Comparison of ENCODE assay signal across 10 cellular contexts in genomic region chr5:59542841-59543825, GRCh38.
DNase-seq lines count a peak whose midpoint lies in the region; ATAC-seq, FAIRE-seq and TF ChIP-seq lines count a peak whose summit lies in the region.
"Had no signal": no experiment of that assay in that cellular context is flagged by ENCODE, and none has a peak within 500 bp of the region (broad histone marks: within the 10 kb centered on the region; RNA-seq: fewer than 3 reads in every experiment).

No MANE protein-coding gene starts in this region.

- no peak for TF ChIP-seq RAD21 in liver (IDR thresholded peaks at IDR 0.05)
- TF ChIP-seq RAD21 in HepG2 (CRISPR knock-in tag; IDR thresholded peaks at IDR 0.05): no peak

- H3K9ac ChIP-seq in liver (ENCODE audit: low read depth in 1 of 2, low read length in 2 of 2): no peak overlapping the region
- H3K9ac ChIP-seq in HepG2 (ENCODE audit: insufficient read depth, low read depth, low read length): no peak overlapping the region
- H3K9ac ChIP-seq in mesenchymal stem cell (ENCODE audit: low read length): no peak overlapping the region
- H3K9ac ChIP-seq in GM23248: no peak overlapping the region

- H4K20me1 ChIP-seq in HepG2 (ENCODE audit: insufficient read depth, low read length) (no peaks in the 10 kb centered on the region), GM23248 (ENCODE audit: insufficient read depth) (no peaks in the 10 kb centered on the region)

- no peak for TF ChIP-seq CTCF in liver (IDR thresholded peaks at IDR 0.05; ENCODE audit: low read depth, low read length, missing input control)
- no peak for TF ChIP-seq CTCF in HepG2 (CRISPR knock-in tag; IDR thresholded peaks at IDR 0.05)
- TF ChIP-seq CTCF in coronary artery (IDR thresholded peaks at IDR 0.05): no peak

- H3K9me3 ChIP-seq in liver (ENCODE audit: control insufficient read depth in 4 of 4, low read length in 3 of 4) (no peaks in the 10 kb centered on the region), HepG2 (ENCODE audit: low read length) (no peaks in the 10 kb centered on the region), mesenchymal stem cell (ENCODE audit: control insufficient read depth, low read length) (no peaks in the 10 kb centered on the region), GM23248 (ENCODE audit: low read depth) (no peaks in the 10 kb centered on the region)

- H3K4me1 ChIP-seq in liver (ENCODE audit: control insufficient read depth in 4 of 4, insufficient read depth in 4 of 4, low read length in 3 of 4) (peaks cover 2 to 17% (median 7%) of the 10 kb centered on the region in 4 donors), HepG2 (ENCODE audit: insufficient read depth, low read length) (no peaks in the 10 kb centered on the region), mesenchymal stem cell (ENCODE audit: control insufficient read depth, insufficient read depth, low read depth, low read length) (peaks cover 6% of the 10 kb centered on the region), GM23248 (ENCODE audit: insufficient read depth) (no peaks in the 10 kb centered on the region)

- no peak overlapping the region for H3K18ac ChIP-seq in mesenchymal stem cell (ENCODE audit: low read depth in 1 of 2, low read length in 2 of 2)

- H3K27ac ChIP-seq in liver (ENCODE audit: low read depth in 1 of 2, low read length in 2 of 2): peak overlapping the region; percentile 9 to 36
- H3K27ac ChIP-seq in HepG2 (ENCODE audit: extremely low read length, insufficient read depth, low read length): no peak overlapping the region
- peak overlapping the region; percentile 52 to 58 for H3K27ac ChIP-seq in coronary artery
- peak overlapping the region; percentile 93 for H3K27ac ChIP-seq in mesenchymal stem cell (ENCODE audit: low read length, poor library complexity, severe bottlenecking)
- H3K27ac ChIP-seq in GM23248: no peak overlapping the region

- H3K14ac ChIP-seq in mesenchymal stem cell (ENCODE audit: low read length in 2 of 2): no peak overlapping the region

- H3K23ac ChIP-seq in mesenchymal stem cell (ENCODE audit: low read length in 2 of 2): no peak overlapping the region

- ATAC-seq in HepG2: no peak
- no peak for ATAC-seq in GM21526 (IDR thresholded peaks at IDR 0.05; ENCODE audit: low FRiP score, unreplicated experiment)
- no peak for ATAC-seq in HG03469 (IDR thresholded peaks at IDR 0.05; ENCODE audit: unreplicated experiment)
- ATAC-seq: activated naive CD4-positive, alpha-beta T cell treated with anti-CD3 and anti-CD28 coated beads, Interleukin-2, amount 50 U/mL, for 72 hours had no signal

- H3K4me2 ChIP-seq in HepG2 (ENCODE audit: low read depth, low read length): no peak overlapping the region
- H3K4me2 ChIP-seq in mesenchymal stem cell (ENCODE audit: low read length, poor library complexity, severe bottlenecking): no peak overlapping the region
- no peak overlapping the region for H3K4me2 ChIP-seq in GM23248 (ENCODE audit: unreplicated experiment)

- intact Hi-C loops in HepG2 (cut with micrococcal nuclease; ENCODE audit: unreplicated experiment): no loop called here

- no peaks in the 10 kb centered on the region for H3K27me3 ChIP-seq in liver (ENCODE audit: control insufficient read depth in 4 of 4, insufficient read depth in 4 of 4, low read length in 3 of 4)
- no peaks in the 10 kb centered on the region for H3K27me3 ChIP-seq in HepG2 (ENCODE audit: control insufficient read depth in 1 of 2, insufficient read depth in 2 of 2, low read length in 2 of 2)
- H3K27me3 ChIP-seq in mesenchymal stem cell (ENCODE audit: control insufficient read depth in 1 of 2, insufficient read depth in 1 of 2, low read length in 2 of 2): no peaks in the 10 kb centered on the region
- no peaks in the 10 kb centered on the region for H3K27me3 ChIP-seq in GM23248 (replicated peaks; ENCODE audit: insufficient read depth)

- TF ChIP-seq POLR2A in HepG2 (IDR thresholded peaks at IDR 0.05; ENCODE audit: insufficient read depth in 1 of 2, low read depth in 2 of 2, low read length in 2 of 2): no peak

- H4K8ac ChIP-seq in mesenchymal stem cell (ENCODE audit: low read length): no peak overlapping the region

- CTCF ChIA-PET in HepG2 (lab: Yijun Ruan, JAX; ENCODE audit: low intra/inter-chr PET ratio, low total read pairs): no interaction called here

- H2BK5ac ChIP-seq in mesenchymal stem cell (ENCODE audit: low read depth, low read length, poor library complexity, severe bottlenecking): peak overlapping the region; percentile 66

- DNase-seq in HepG2 (ENCODE audit: low spot score): no peak
- no peak for DNase-seq in coronary artery (ENCODE audit: low spot score)
- DNase-seq in mesenchymal stem cell: peak; percentile 88
- DNase-seq in KG1 (lab: John Stamatoyannopoulos, UW): no peak
- DNase-seq in GM23248: no peak
- DNase-seq: islet precursor cell had no signal

- H2AFZ ChIP-seq in HepG2 (ENCODE audit: low read length) (no peak overlapping the region), mesenchymal stem cell (ENCODE audit: low read depth, low read length) (no peak overlapping the region), GM23248 (no peak overlapping the region)

- FAIRE-seq in HepG2 (lab: Jason Lieb, UNC): no peak

- in situ Hi-C loops in HepG2 (cut with HindIII; ENCODE audit: extremely low pct_ligation_motif_present, low pct_unique_long_range_greater_than_20kb) (no loop called here), GM23248 (cut with MboI) (no loop called here)

- no peaks in the 10 kb centered on the region for H3K9me2 ChIP-seq in GM23248 (ENCODE audit: insufficient read depth)

- no TSS peak for BruUV-seq in HepG2 (replicated peaks; lab: Mats Ljungman, UMichigan)

- WGBS in liver: 36% methylated on average over 6 of the region's 6 CpGs
- 73% methylated on average over 6 of the region's 6 CpGs for WGBS in HepG2 (ENCODE audit: low lambda C conversion rate)
- WGBS in mesenchymal stem cell: 84% methylated on average over 4 of the region's 6 CpGs
- WGBS in GM23248 (ENCODE audit: low coverage in 1 of 2, low lambda C conversion rate in 2 of 2, missing lambda C conversion rate in 2 of 2), 2 experiments: 31 to 32% methylated on average over 6 of the region's 6 CpGs

- H3K36me3 ChIP-seq in liver (ENCODE audit: control insufficient read depth in 4 of 4, insufficient read depth in 3 of 4, low read depth in 1 of 4, low read length in 3 of 4) (no peaks in the 10 kb centered on the region), HepG2 (replicated peaks in 1 of 2; ENCODE audit: control insufficient read depth in 1 of 2, insufficient read depth in 2 of 2, low read length in 2 of 2) (no peaks in the 10 kb centered on the region), mesenchymal stem cell (ENCODE audit: control insufficient read depth in 1 of 2, insufficient read depth in 2 of 2, low read depth in 1 of 2, low read length in 2 of 2) (no peaks in the 10 kb centered on the region), GM23248 (ENCODE audit: low read depth) (no peaks in the 10 kb centered on the region)

- H2BK120ac ChIP-seq in mesenchymal stem cell (ENCODE audit: low read depth, low read length): no peak overlapping the region

- H3K4me3 ChIP-seq in liver (ENCODE audit: low read depth in 1 of 3, low read length in 3 of 3): no peak overlapping the region
- H3K4me3 ChIP-seq in HepG2 (replicated peaks in 1 of 3; ENCODE audit: insufficient read depth in 1 of 3, low read depth in 2 of 3, low read length in 3 of 3): no peak overlapping the region
- no peak overlapping the region for H3K4me3 ChIP-seq in coronary artery
- H3K4me3 ChIP-seq in mesenchymal stem cell (ENCODE audit: insufficient read depth in 1 of 2, low read depth in 1 of 2, low read length in 2 of 2): no peak overlapping the region
- H3K4me3 ChIP-seq in GM23248: no peak overlapping the region

- no peak overlapping the region for H2AK5ac ChIP-seq in mesenchymal stem cell (ENCODE audit: low read length, severe bottlenecking)

- H2BK15ac ChIP-seq in mesenchymal stem cell (ENCODE audit: low read depth, poor library complexity, severe bottlenecking): no peak overlapping the region

- H2BK12ac ChIP-seq in mesenchymal stem cell (ENCODE audit: low read length in 2 of 2): no peak overlapping the region

- H3K4ac ChIP-seq in mesenchymal stem cell (ENCODE audit: low read depth in 1 of 2, low read length in 2 of 2): no peak overlapping the region

- TF ChIP-seq EP300 in HepG2 (IDR thresholded peaks at IDR 0.05; ENCODE audit: low read depth in 2 of 2, low read length in 2 of 2) (no peak), HepG2 (CRISPR knock-in tag; IDR thresholded peaks at IDR 0.05; ENCODE audit: borderline replicate concordance) (no peak)

- POLR2A ChIA-PET in HepG2 (lab: Yijun Ruan, JAX): no interaction called here

- H3K79me2 ChIP-seq in HepG2 (ENCODE audit: insufficient read depth, low read length) (no peaks in the 10 kb centered on the region), GM23248 (ENCODE audit: insufficient read depth) (no peaks in the 10 kb centered on the region)

- no peaks in the 10 kb centered on the region for H3F3A ChIP-seq in GM23248 (ENCODE audit: insufficient read depth)

- H4K91ac ChIP-seq in mesenchymal stem cell (ENCODE audit: low read length): no peak overlapping the region

- H3K79me1 ChIP-seq in mesenchymal stem cell (replicated peaks; ENCODE audit: low read length, poor library complexity, severe bottlenecking): no peaks in the 10 kb centered on the region

TF ChIP-seq in liver, 16 proteins besides CTCF, POLR2A, EP300 and RAD21 (continues in another document):
- TF ChIP-seq NR2F2 (IDR thresholded peaks at IDR 0.05): peak; percentile 57
- no peak for TF ChIP-seq GABPA (IDR thresholded peaks at IDR 0.05 in 1 of 2, conservative IDR thresholded peaks at IDR 0.05 in 1 of 2)

TF ChIP-seq in HepG2, 621 proteins besides CTCF, POLR2A, EP300 and RAD21 (continues in another document):
- no peak for TF ChIP-seq SPEN (CRISPR knock-in tag; IDR thresholded peaks at IDR 0.05; ENCODE audit: low read depth)
- no peak for TF ChIP-seq MZF1 (CRISPR knock-in tag; IDR thresholded peaks at IDR 0.05; ENCODE audit: borderline replicate concordance)
- no peak for TF ChIP-seq ZSCAN21 (CRISPR knock-in tag; IDR thresholded peaks at IDR 0.05; ENCODE audit: borderline replicate concordance)
- TF ChIP-seq MTF1 (CRISPR knock-in tag; IDR thresholded peaks at IDR 0.05): no peak
- no peak for TF ChIP-seq MAX (IDR thresholded peaks at IDR 0.05)
- TF ChIP-seq THAP11 (CRISPR knock-in tag; IDR thresholded peaks at IDR 0.05): no peak

Comparison
In these comparisons a context has a peak if more than half of its experiments do, and no peak if none do; other contexts are left out.
1. H3K27ac ChIP-seq: peak in liver (2 of 2), coronary artery (2 of 2) and mesenchymal stem cell (single experiment); none in HepG2 (single experiment) and GM23248 (single experiment).